8 cellular contexts compared by ENCODE assay signal in genomic region chr12:98698603-98699463, GRCh38. TPM values are rescaled to one million over a fixed set of nuclear protein-coding genes. Genes with fewer than 3 reads are reported as not detected.
DNase-seq lines count a peak whose midpoint lies in the region; ATAC-seq and TF ChIP-seq lines count a peak whose summit lies in the region.

No MANE protein-coding gene starts in this region.

- no peak overlapping the region for H3K9ac ChIP-seq in PC-3 (ENCODE audit: low read length)

- no peak overlapping the region for H3K27ac ChIP-seq in PC-3 (ENCODE audit: low read length)

- peak; percentile 92 for ATAC-seq in GM21423 (IDR thresholded peaks at IDR 0.05; ENCODE audit: unreplicated experiment)
- ATAC-seq in PC-3: peak; percentile 97
- peak; percentile 94 for ATAC-seq in Right ventricle myocardium superior (ENCODE audit: poor library complexity)
- ATAC-seq in sciatic nerve: peak; percentile 94

- H3K9me3 ChIP-seq in PC-3 (ENCODE audit: low read length): no peaks in the 10 kb centered on the region

- in situ Hi-C loops in G401 (cut with HindIII; ENCODE audit: low sequenced_read_pairs): no loop called here

- DNase-seq in G401 (ENCODE audit: low spot score): peak; percentile 81
- peak; percentile 41 for DNase-seq in HPDE6-E6E7 (ENCODE audit: extremely low spot score)
- peak; percentile 80 for DNase-seq in PC-3
- peak; percentile 71 for DNase-seq in activated effector memory CD4-positive, alpha-beta T cell treated with anti-CD3 and anti-CD28 coated beads, Interleukin-2, amount 50 U/mL, for 16 hours
- peak; percentile 58 for DNase-seq in Right ventricle myocardium superior
- DNase-seq in sciatic nerve (ENCODE audit: low spot score): peak; percentile 70
- no peak for DNase-seq in NCI-H774 (lab: John Stamatoyannopoulos, UW)

- TF ChIP-seq CTCF in PC-3 (conservative IDR thresholded peaks at IDR 0.05; ENCODE audit: low read depth, low read length): peak; percentile 90

- CTCF ChIA-PET in PC-3 (lab: Charles Lee): interaction anchor here (0.6 to 1.1 kb wide), 3 partner anchors 55 to 300 kb away, joined by 5 to 6 read pairs (median 6); no protein-coding TSS in a partner anchor

- BruUV-seq in PC-3 (replicated peaks; lab: Mats Ljungman, UMichigan): no TSS peak

- intact Hi-C loops in PC-3 (cut with micrococcal nuclease) (loop anchor here (1.0 to 2.0 kb wide), 3 partner anchors 104 to 299 kb away; no protein-coding TSS in a partner anchor), Right ventricle myocardium superior (cut with DNase I) (no loop called here), sciatic nerve (cut with DNase I) (no loop called here)

- H3K27me3 ChIP-seq in PC-3 (ENCODE audit: low read length): no peaks in the 10 kb centered on the region

- H3K36me3 ChIP-seq in PC-3 (ENCODE audit: low read depth, low read length): no peaks in the 10 kb centered on the region

- H3K79me2 ChIP-seq in PC-3 (ENCODE audit: low read length): no peaks in the 10 kb centered on the region

- no peaks in the 10 kb centered on the region; the same call in 1 of the 2 replicates for H3K4me1 ChIP-seq in PC-3 (ENCODE audit: insufficient read depth, low read length)

- H3K4me3 ChIP-seq in PC-3 (ENCODE audit: low read length): no peak overlapping the region

- no peaks in the 10 kb centered on the region for H3K9me2 ChIP-seq in PC-3 (replicated peaks; ENCODE audit: low read length)

- H4K20me1 ChIP-seq in PC-3 (ENCODE audit: low read length): no peaks in the 10 kb centered on the region

- POLR2A ChIA-PET in PC-3 (lab: Charles Lee; ENCODE audit: unreplicated experiment): no interaction called here

- no peaks in the 10 kb centered on the region for H3F3A ChIP-seq in PC-3 (ENCODE audit: low read length, unreplicated experiment)

- H2AFZ ChIP-seq in PC-3 (ENCODE audit: low read length): no peak overlapping the region

- no peak overlapping the region for H3K4me2 ChIP-seq in PC-3 (ENCODE audit: low read length)

RNA-seq across cellular contexts. Expression of gene APAF1, which starts 53.7 kb away (rescaled TPM):
- 16.9 and 32.1 TPM in 2 replicates for total RNA-seq in G401 (2014; rRNA removed; shearing (Covaris generic))
- total RNA-seq in PC-3 (2014; rRNA removed): 8.5 and 10.1 TPM in 2 replicates
- 4.1 TPM for total RNA-seq in Right ventricle myocardium superior
- 29.6 TPM for total RNA-seq in sciatic nerve

RNA-seq across cellular contexts. Expression of gene IKBIP, which starts 54.2 kb away (rescaled TPM):
- 43.8 and 50.4 TPM in 2 replicates for total RNA-seq in G401 (2014; rRNA removed; shearing (Covaris generic))
- 11.1 and 14.6 TPM in 2 replicates for total RNA-seq in PC-3 (2014; rRNA removed)
- 3.3 TPM for total RNA-seq in Right ventricle myocardium superior
- 16.4 TPM for total RNA-seq in sciatic nerve
